Comparison of ENCODE assay signal across 26 cellular contexts in the genomic region with DNA sequence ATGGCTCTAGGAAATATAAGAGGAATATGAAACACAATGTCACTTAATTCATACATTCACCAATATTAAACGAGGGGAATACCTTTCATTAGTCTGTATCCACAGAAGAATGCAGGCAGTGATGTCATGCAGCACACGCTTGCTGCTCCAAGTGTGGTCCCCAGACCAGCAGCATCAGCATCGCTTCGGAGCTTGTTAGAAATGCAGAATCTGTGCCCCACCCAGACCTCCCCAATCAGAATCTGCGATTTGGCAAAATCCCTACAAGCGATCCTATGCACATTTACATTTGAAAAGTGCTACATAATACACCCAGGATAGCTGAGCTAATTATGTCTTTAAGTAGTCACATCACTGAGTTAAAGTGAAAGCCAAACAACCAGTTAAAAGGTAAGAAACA.
"Had no signal": no experiment of that assay in that cellular context is flagged by ENCODE, and none has a peak within 500 bp of the region (broad histone marks: within the 10 kb centered on the region; RNA-seq: fewer than 3 reads in every experiment).

No MANE protein-coding gene starts in this region.

- H3K9me3 ChIP-seq: stomach, suprapubic skin, tibial nerve had no signal

- ATAC-seq: activated CD8-positive, alpha-beta T cell treated with anti-CD3 and anti-CD28 coated beads, Interleukin-2, amount 10 ng/mL, durations not matched to agents 7 days and 5 days; left colon; sciatic nerve; stimulated activated memory B cell treated with anti-CD40 and anti-IgM and Interleukin-4, amounts not matched to agents 10 μg/mL and 1 μg/mL and 100 μg/mL, for 72 hours had no signal

- H3K4me1 ChIP-seq: stomach, tibial nerve had no signal

- H3K27ac ChIP-seq: stomach, suprapubic skin, tibial nerve, WERI-Rb-1 had no signal

- H3K36me3 ChIP-seq: stomach, suprapubic skin, tibial nerve, WERI-Rb-1 had no signal

- H3K4me2 ChIP-seq: smooth muscle cell had no signal

- H3K27ac Mint-ChIP-seq: activated CD8-positive, alpha-beta T cell treated with anti-CD3 and anti-CD28 coated beads, Interleukin-2, amount 10 ng/mL, durations not matched to agents 7 days and 5 days; activated naive CD4-positive, alpha-beta T cell treated with anti-CD3 and anti-CD28 coated beads, Interleukin-2, amount 50 U/mL, for 24 hours; naive B cell; stimulated activated memory B cell treated with anti-CD40 and anti-IgM and Interleukin-4, amounts not matched to agents 10 μg/mL and 1 μg/mL and 100 μg/mL, for 72 hours had no signal

- H3K4me3 Mint-ChIP-seq: activated CD8-positive, alpha-beta T cell treated with anti-CD3 and anti-CD28 coated beads, Interleukin-2, amount 10 ng/mL, durations not matched to agents 7 days and 5 days; activated naive CD4-positive, alpha-beta T cell treated with anti-CD3 and anti-CD28 coated beads, Interleukin-2, amount 50 U/mL, for 24 hours; naive B cell; neural crest cell; stimulated activated memory B cell treated with anti-CD40 and anti-IgM and Interleukin-4, amounts not matched to agents 10 μg/mL and 1 μg/mL and 100 μg/mL, for 72 hours had no signal

- H3K27me3 Mint-ChIP-seq: activated naive CD4-positive, alpha-beta T cell treated with anti-CD3 and anti-CD28 coated beads, Interleukin-2, amount 50 U/mL, for 24 hours; naive B cell; stimulated activated memory B cell treated with anti-CD40 and anti-IgM and Interleukin-4, amounts not matched to agents 10 μg/mL and 1 μg/mL and 100 μg/mL, for 72 hours had no signal

- H3K36me3 Mint-ChIP-seq: activated naive CD4-positive, alpha-beta T cell treated with anti-CD3 and anti-CD28 coated beads, Interleukin-2, amount 50 U/mL, for 24 hours; naive B cell; stimulated activated memory B cell treated with anti-CD40 and anti-IgM and Interleukin-4, amounts not matched to agents 10 μg/mL and 1 μg/mL and 100 μg/mL, for 72 hours had no signal

- H3K9me3 Mint-ChIP-seq: stimulated activated memory B cell treated with anti-CD40 and anti-IgM and Interleukin-4, amounts not matched to agents 10 μg/mL and 1 μg/mL and 100 μg/mL, for 72 hours had no signal

- H3K4me1 Mint-ChIP-seq: activated naive CD4-positive, alpha-beta T cell treated with anti-CD3 and anti-CD28 coated beads, Interleukin-2, amount 50 U/mL, for 24 hours; neural crest cell; stimulated activated memory B cell treated with anti-CD40 and anti-IgM and Interleukin-4, amounts not matched to agents 10 μg/mL and 1 μg/mL and 100 μg/mL, for 72 hours had no signal

- H3K27me3 ChIP-seq: stomach, suprapubic skin, tibial nerve had no signal

- H3K4me3 ChIP-seq: smooth muscle cell, stomach, suprapubic skin, tibial nerve had no signal

- DNase-seq: activated CD4-positive, alpha-beta T cell treated with anti-CD3 and anti-CD28 coated beads for 1 hour; activated CD4-positive, alpha-beta T cell treated with anti-CD3 and anti-CD28 coated beads, Interleukin-2, amount 50 U/mL, for 1 hour; activated CD8-positive, alpha-beta T cell treated with anti-CD3 and anti-CD28 coated beads, Interleukin-2, amount 10 ng/mL, durations not matched to agents 7 days and 5 days; activated gamma-delta T cell treated with Interleukin-2 at 50 U/mL for 16 hours; activated T-cell treated with anti-CD3 and anti-CD28 coated beads, Interleukin-2, amount 50 U/mL, for 1 hour; anterior cingulate cortex; central memory CD4-positive, alpha-beta T cell; dermis blood vessel endothelial cell; effector CD8-positive, alpha-beta T cell; erythroblast; foreskin fibroblast; islet precursor cell; left colon; mesenchymal stem cell; naive B cell; posterior cingulate gyrus; stimulated activated CD4-positive, alpha-beta T cell treated with anti-CD3 and anti-CD28 coated beads, Interleukin-15, amount 100 ng/mL, for 24 hours; stomach; WERI-Rb-1 had no signal
